In genomic region chr2:133053541-133053940, GRCh38 we compare ENCODE assay signal across 29 cellular contexts.
"Had no signal": no experiment of that assay in that cellular context is flagged by ENCODE, and none has a peak within 500 bp of the region (broad histone marks: within the 10 kb centered on the region; RNA-seq: fewer than 3 reads in every experiment).

No MANE protein-coding gene starts in this region.

- H3K4me1 ChIP-seq: adrenal gland, Peyer's patch, SJCRH30 had no signal

- H3K27me3 Mint-ChIP-seq: activated CD8-positive, alpha-beta T cell treated with anti-CD3 and anti-CD28 coated beads for 36 hours; activated naive CD4-positive, alpha-beta T cell treated with anti-CD3 and anti-CD28 coated beads, Interleukin-2, amount 10 ng/mL, durations not matched to agents 7 days and 5 days; activated naive CD8-positive, alpha-beta T cell treated with anti-CD3 and anti-CD28 coated beads for 36 hours had no signal

- H3K36me3 Mint-ChIP-seq: activated naive CD4-positive, alpha-beta T cell treated with anti-CD3 and anti-CD28 coated beads, Interleukin-2, amount 10 ng/mL, durations not matched to agents 7 days and 5 days; activated naive CD8-positive, alpha-beta T cell treated with anti-CD3 and anti-CD28 coated beads for 36 hours had no signal

- H3K27me3 ChIP-seq: adrenal gland, brain microvascular endothelial cell, cardiac muscle cell, Peyer's patch, SJCRH30 had no signal

- H3K36me3 ChIP-seq: adrenal gland, brain microvascular endothelial cell, cardiac muscle cell, Peyer's patch, SJCRH30 had no signal

- DNase-seq: activated CD4-positive, alpha-beta T cell treated with anti-CD3 and anti-CD28 coated beads for 4 hours; activated CD8-positive, alpha-beta memory T cell treated with anti-CD3 and anti-CD28 coated beads, Interleukin-2, amount 50 U/mL, for 4 hours; activated CD8-positive, alpha-beta T cell treated with anti-CD3 and anti-CD28 coated beads for 36 hours; activated gamma-delta T cell treated with Interleukin-2 at 50 U/mL for 16 hours; activated naive CD4-positive, alpha-beta T cell treated with anti-CD3 and anti-CD28 coated beads, Interleukin-2, amount 10 ng/mL, durations not matched to agents 7 days and 5 days; activated naive CD8-positive, alpha-beta T cell treated with anti-CD3 and anti-CD28 coated beads for 36 hours; activated T-cell treated with anti-CD3 and anti-CD28 coated beads, Interleukin-2, amount 50 U/mL, for 72 hours; adrenal gland; aorta; KG1; NCI-H1048; NCI-H1417; NCI-H1930; NCI-H2107; NCI-H2171 treated with DMSO at 0.1 percent for 48 hours; NCI-H226; NCI-H526; NCI-H774; NK-92 treated with Interleukin-12 subunit alpha and Interleukin-12 subunit beta, amount 100 ng/mL, for 24 hours; Peyer's patch; Right ventricle myocardium superior; SJCRH30; SK-N-SH; T-helper 1 cell had no signal

- H3K9me3 ChIP-seq: adrenal gland, Peyer's patch, SJCRH30, SK-N-SH had no signal

- ATAC-seq: activated CD8-positive, alpha-beta T cell treated with anti-CD3 and anti-CD28 coated beads for 36 hours; activated T-cell treated with anti-CD3 and anti-CD28 coated beads, Interleukin-2, amount 50 U/mL, for 72 hours had no signal

- H3K4me3 ChIP-seq: adrenal gland, cardiac muscle cell, Peyer's patch, SJCRH30 had no signal

- H3K4me2 ChIP-seq: SK-N-SH had no signal

- H3K4me1 Mint-ChIP-seq: activated naive CD4-positive, alpha-beta T cell treated with anti-CD3 and anti-CD28 coated beads, Interleukin-2, amount 10 ng/mL, durations not matched to agents 7 days and 5 days; activated naive CD8-positive, alpha-beta T cell treated with anti-CD3 and anti-CD28 coated beads for 36 hours had no signal

- H3K9ac ChIP-seq: SK-N-SH had no signal

- H3K9me3 Mint-ChIP-seq: activated naive CD8-positive, alpha-beta T cell treated with anti-CD3 and anti-CD28 coated beads for 36 hours had no signal

- H3K27ac ChIP-seq: adrenal gland, brain microvascular endothelial cell, cardiac muscle cell, Peyer's patch, RWPE1, SJCRH30, VCaP had no signal

- H3K27ac Mint-ChIP-seq: activated CD8-positive, alpha-beta T cell treated with anti-CD3 and anti-CD28 coated beads for 36 hours; activated naive CD4-positive, alpha-beta T cell treated with anti-CD3 and anti-CD28 coated beads, Interleukin-2, amount 10 ng/mL, durations not matched to agents 7 days and 5 days; activated naive CD8-positive, alpha-beta T cell treated with anti-CD3 and anti-CD28 coated beads for 36 hours; activated T-cell treated with anti-CD3 and anti-CD28 coated beads, Interleukin-2, amount 50 U/mL, for 72 hours; activated T-helper 2 cell treated with anti-CD3 and anti-CD28 coated beads, Interferon-gamma antibody, Interleukin-2, Interleukin-4, amounts not matched to agents 10 μg/mL and 5 μg/mL and 100 μg/mL, durations not matched to agents 14 hours and 24 hours and 36 hours had no signal

- H3K4me3 Mint-ChIP-seq: activated CD8-positive, alpha-beta T cell treated with anti-CD3 and anti-CD28 coated beads for 36 hours; activated naive CD4-positive, alpha-beta T cell treated with anti-CD3 and anti-CD28 coated beads, Interleukin-2, amount 10 ng/mL, durations not matched to agents 7 days and 5 days; activated naive CD8-positive, alpha-beta T cell treated with anti-CD3 and anti-CD28 coated beads for 36 hours; activated T-cell treated with anti-CD3 and anti-CD28 coated beads, Interleukin-2, amount 50 U/mL, for 72 hours had no signal
